Comparison of ENCODE assay signal across 15 cellular contexts in the genomic region with DNA sequence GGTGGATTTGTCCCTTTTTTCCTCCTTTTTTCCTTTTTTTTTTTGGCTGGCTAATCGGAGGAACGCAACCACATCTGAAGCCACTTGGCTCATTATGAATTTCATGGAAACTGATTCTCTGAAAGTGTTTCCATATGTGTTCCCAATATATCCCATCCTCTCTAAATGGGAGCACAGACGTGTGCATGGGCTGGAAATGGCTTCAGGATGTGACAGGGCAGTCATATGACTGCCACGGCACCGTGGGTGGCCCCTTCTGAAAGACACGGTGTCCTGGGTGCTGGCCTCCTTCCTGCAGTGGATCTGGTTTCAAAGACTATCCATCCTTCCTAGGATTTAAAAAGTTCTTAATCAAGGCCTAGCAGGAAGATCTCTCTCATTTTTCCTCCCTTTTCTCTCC.
DNase-seq lines count a peak whose midpoint lies in the region; ATAC-seq and TF ChIP-seq lines count a peak whose summit lies in the region.
"Had no signal": no experiment of that assay in that cellular context is flagged by ENCODE, and none has a peak within 500 bp of the region (broad histone marks: within the 10 kb centered on the region; RNA-seq: fewer than 3 reads in every experiment).

No MANE protein-coding gene starts in this region.

- no TSS peak for BruUV-seq in A673 (replicated peaks; lab: Mats Ljungman, UMichigan)

- peak overlapping the region; percentile 64; the same call in 1 of the 2 replicates for H2AFZ ChIP-seq in GM23338
- peak overlapping the region; percentile 1 for H2AFZ ChIP-seq in osteoblast (ENCODE audit: low read length)

- DNase-seq in A673 (ENCODE audit: low spot score) (peak; percentile 36), GM23338 (ENCODE audit: low spot score) (no peak), osteoblast (ENCODE audit: insufficient read length, low spot score, missing footprints) (peak; percentile 58), NCI-H82 (lab: John Stamatoyannopoulos, UW) (no peak), erythroblast (lab: John Stamatoyannopoulos, UW) (no peak)
- DNase-seq in activated CD8-positive, alpha-beta memory T cell treated with anti-CD3 and anti-CD28 coated beads, Interleukin-2, amount 50 U/mL, for 48 hours: no peak
- DNase-seq: cerebellar nuclear complex; DMS53; small intestine; stimulated activated naive CD8-positive, alpha-beta T cell treated with anti-CD3 and anti-CD28 coated beads, Interleukin-15, amount 100 ng/mL, for 72 hours; WERI-Rb-1 had no signal

- H3K9me3 ChIP-seq in A673 (ENCODE audit: low read depth, low read length, poor library complexity, severe bottlenecking): no peaks in the 10 kb centered on the region
- no peaks in the 10 kb centered on the region for H3K9me3 ChIP-seq in osteoblast (ENCODE audit: low read depth, low read length)

- H3K4me3 ChIP-seq in A673 (ENCODE audit: low read depth, low read length, poor library complexity, severe bottlenecking) (no peak overlapping the region), GM23338 (no peak overlapping the region), osteoblast (ENCODE audit: insufficient read depth, low read length) (no peak overlapping the region)

- CTCF ChIA-PET in A673 (lab: Charles Lee): no interaction called here

- H3K9me3 Mint-ChIP-seq in GM23338: no peaks in the 10 kb centered on the region
- no peaks in the 10 kb centered on the region for H3K9me3 Mint-ChIP-seq in dendritic cell treated with granulocyte-macrophage colony-stimulating factor and Interleukin-4, amounts not matched to agents 40 ng/mL and 50 ng/mL, for 4 days
- H3K9me3 Mint-ChIP-seq in stimulated activated memory B cell treated with anti-CD40 and anti-IgM and Interleukin-4, amounts not matched to agents 10 μg/mL and 1 μg/mL and 100 μg/mL, for 72 hours: no peaks in the 10 kb centered on the region
- H3K9me3 Mint-ChIP-seq: activated naive CD4-positive, alpha-beta T cell treated with anti-CD3 and anti-CD28 coated beads, Interleukin-2, amount 50 U/mL, for 72 hours; stimulated activated naive CD8-positive, alpha-beta T cell treated with anti-CD3 and anti-CD28 coated beads, Interleukin-15, amount 100 ng/mL, for 72 hours had no signal

- no peaks in the 10 kb centered on the region for H3K27me3 Mint-ChIP-seq in GM23338 (ENCODE audit: insufficient read depth, low read depth, poor library complexity)
- no peaks in the 10 kb centered on the region for H3K27me3 Mint-ChIP-seq in dendritic cell treated with granulocyte-macrophage colony-stimulating factor and Interleukin-4, amounts not matched to agents 40 ng/mL and 50 ng/mL, for 4 days
- peaks cover 8% of the 10 kb centered on the region for H3K27me3 Mint-ChIP-seq in stimulated activated memory B cell treated with anti-CD40 and anti-IgM and Interleukin-4, amounts not matched to agents 10 μg/mL and 1 μg/mL and 100 μg/mL, for 72 hours
- H3K27me3 Mint-ChIP-seq: B cell; stimulated activated naive CD8-positive, alpha-beta T cell treated with anti-CD3 and anti-CD28 coated beads, Interleukin-15, amount 100 ng/mL, for 72 hours had no signal

- no peaks in the 10 kb centered on the region for H3K36me3 Mint-ChIP-seq in GM23338 (ENCODE audit: low read depth)
- H3K36me3 Mint-ChIP-seq in dendritic cell treated with granulocyte-macrophage colony-stimulating factor and Interleukin-4, amounts not matched to agents 40 ng/mL and 50 ng/mL, for 4 days (ENCODE audit: low read depth): peaks cover 54% of the 10 kb centered on the region
- H3K36me3 Mint-ChIP-seq in stimulated activated memory B cell treated with anti-CD40 and anti-IgM and Interleukin-4, amounts not matched to agents 10 μg/mL and 1 μg/mL and 100 μg/mL, for 72 hours: no peaks in the 10 kb centered on the region

- H3K36me3 ChIP-seq in A673 (ENCODE audit: insufficient read depth, low read length, poor library complexity, severe bottlenecking) (no peaks in the 10 kb centered on the region), GM23338 (ENCODE audit: insufficient read depth) (no peaks in the 10 kb centered on the region), osteoblast (ENCODE audit: insufficient read depth, low read length) (peaks cover 16% of the 10 kb centered on the region)
- H3K36me3 ChIP-seq: WERI-Rb-1 had no signal

- intact Hi-C loops in A673 (cut with micrococcal nuclease; ENCODE audit: unreplicated experiment): no loop called here
- intact Hi-C loops in dendritic cell treated with granulocyte-macrophage colony-stimulating factor and Interleukin-4, amounts not matched to agents 40 ng/mL and 50 ng/mL, for 4 days (cut with micrococcal nuclease): no loop called here

- peak; percentile 26; the same call in 1 of the 3 replicates for ATAC-seq in GM23338
- ATAC-seq in stimulated activated memory B cell treated with anti-CD40 and anti-IgM and Interleukin-4, amounts not matched to agents 10 μg/mL and 1 μg/mL and 100 μg/mL, for 72 hours: no peak
- ATAC-seq: activated naive CD4-positive, alpha-beta T cell treated with anti-CD3 and anti-CD28 coated beads, Interleukin-2, amount 50 U/mL, for 72 hours; stimulated activated naive CD8-positive, alpha-beta T cell treated with anti-CD3 and anti-CD28 coated beads, Interleukin-15, amount 100 ng/mL, for 72 hours had no signal

- H3K4me3 Mint-ChIP-seq in GM23338: no peak overlapping the region
- no peak overlapping the region for H3K4me3 Mint-ChIP-seq in dendritic cell treated with granulocyte-macrophage colony-stimulating factor and Interleukin-4, amounts not matched to agents 40 ng/mL and 50 ng/mL, for 4 days
- no peak overlapping the region for H3K4me3 Mint-ChIP-seq in stimulated activated memory B cell treated with anti-CD40 and anti-IgM and Interleukin-4, amounts not matched to agents 10 μg/mL and 1 μg/mL and 100 μg/mL, for 72 hours
- H3K4me3 Mint-ChIP-seq: B cell; stimulated activated naive CD8-positive, alpha-beta T cell treated with anti-CD3 and anti-CD28 coated beads, Interleukin-15, amount 100 ng/mL, for 72 hours had no signal

- no peak overlapping the region for H3K27ac ChIP-seq in A673 (ENCODE audit: low read depth, low read length, poor library complexity, severe bottlenecking)
- H3K27ac ChIP-seq in GM23338 (ENCODE audit: low read depth): no peak overlapping the region
- H3K27ac ChIP-seq in osteoblast (ENCODE audit: low read depth, low read length): no peak overlapping the region
- H3K27ac ChIP-seq: WERI-Rb-1 had no signal

- no peak for TF ChIP-seq CTCF in A673 (conservative IDR thresholded peaks at IDR 0.05; ENCODE audit: low read depth, low read length)
- no peak for TF ChIP-seq CTCF in GM23338 (conservative IDR thresholded peaks at IDR 0.05; ENCODE audit: low read depth in 2 of 2)
- no peak for TF ChIP-seq CTCF in osteoblast (IDR thresholded peaks at IDR 0.05; ENCODE audit: extremely low read depth, low read depth, low read length)

- no peaks in the 10 kb centered on the region for H4K20me1 ChIP-seq in GM23338 (replicated peaks; ENCODE audit: insufficient read depth)
- peaks cover 2% of the 10 kb centered on the region for H4K20me1 ChIP-seq in osteoblast (ENCODE audit: insufficient read depth, low read length)

- H3K79me2 ChIP-seq in GM23338 (replicated peaks; ENCODE audit: insufficient read depth): no peaks in the 10 kb centered on the region
- no peaks in the 10 kb centered on the region for H3K79me2 ChIP-seq in osteoblast (ENCODE audit: insufficient read depth, low read length)

- H3F3A ChIP-seq in GM23338 (replicated peaks; ENCODE audit: low read depth): no peaks in the 10 kb centered on the region

- H3K27me3 ChIP-seq in A673 (replicated peaks; ENCODE audit: insufficient read depth, low read depth, low read length, poor library complexity) (no peaks in the 10 kb centered on the region), GM23338 (ENCODE audit: insufficient read depth) (no peaks in the 10 kb centered on the region), osteoblast (ENCODE audit: insufficient read depth, low read length) (no peaks in the 10 kb centered on the region)

- H3K27ac Mint-ChIP-seq in GM23338: no peak overlapping the region; the same call in 1 of the 2 replicates
- H3K27ac Mint-ChIP-seq in dendritic cell treated with granulocyte-macrophage colony-stimulating factor and Interleukin-4, amounts not matched to agents 40 ng/mL and 50 ng/mL, for 4 days: peak overlapping the region; percentile 5
- no peak overlapping the region for H3K27ac Mint-ChIP-seq in stimulated activated memory B cell treated with anti-CD40 and anti-IgM and Interleukin-4, amounts not matched to agents 10 μg/mL and 1 μg/mL and 100 μg/mL, for 72 hours
- H3K27ac Mint-ChIP-seq: activated naive CD4-positive, alpha-beta T cell treated with anti-CD3 and anti-CD28 coated beads, Interleukin-2, amount 50 U/mL, for 72 hours; B cell; stimulated activated naive CD8-positive, alpha-beta T cell treated with anti-CD3 and anti-CD28 coated beads, Interleukin-15, amount 100 ng/mL, for 72 hours had no signal

- H3K4me1 Mint-ChIP-seq in GM23338: peaks cover 14% of the 10 kb centered on the region
- H3K4me1 Mint-ChIP-seq in dendritic cell treated with granulocyte-macrophage colony-stimulating factor and Interleukin-4, amounts not matched to agents 40 ng/mL and 50 ng/mL, for 4 days (ENCODE audit: low read depth): peaks cover 35% of the 10 kb centered on the region
- peaks cover 18% of the 10 kb centered on the region for H3K4me1 Mint-ChIP-seq in stimulated activated memory B cell treated with anti-CD40 and anti-IgM and Interleukin-4, amounts not matched to agents 10 μg/mL and 1 μg/mL and 100 μg/mL, for 72 hours

- no peaks in the 10 kb centered on the region for H3K9me2 ChIP-seq in GM23338 (ENCODE audit: insufficient read depth)

- no peak for TF ChIP-seq POLR2A in erythroblast (IDR thresholded peaks at IDR 0.05; ENCODE audit: low read length)

- POLR2A ChIA-PET in A673 (lab: Charles Lee; ENCODE audit: low non-redundant PET): interaction anchor here (0.6 kb wide), 1 partner anchor 66 kb away, joined by 3 read pairs; no protein-coding TSS in a partner anchor

- H3K4me1 ChIP-seq in A673 (ENCODE audit: insufficient read depth, low read length, poor library complexity, severe bottlenecking) (peaks cover 11% of the 10 kb centered on the region), GM23338 (ENCODE audit: insufficient read depth) (peaks cover 14% of the 10 kb centered on the region; the same call in 1 of the 2 replicates), osteoblast (ENCODE audit: insufficient read depth, low read length) (peaks cover 27% of the 10 kb centered on the region)

- H3K4me2 ChIP-seq in GM23338 (peak overlapping the region; percentile 45), osteoblast (ENCODE audit: insufficient read depth, low read length) (peak overlapping the region; percentile 6)

Comparison
In these comparisons a context has a peak if more than half of its experiments do, and no peak if none do; other contexts are left out.
1. DNase-seq: peak in A673 (single experiment) and osteoblast (single experiment); none in GM23338 (single experiment), NCI-H82 (single experiment), activated CD8-positive, alpha-beta memory T cell treated with anti-CD3 and anti-CD28 coated beads, Interleukin-2, amount 50 U/mL, for 48 hours (single experiment) and erythroblast (0 of 2).